9 cellular contexts compared by ENCODE assay signal in the genomic region with DNA sequence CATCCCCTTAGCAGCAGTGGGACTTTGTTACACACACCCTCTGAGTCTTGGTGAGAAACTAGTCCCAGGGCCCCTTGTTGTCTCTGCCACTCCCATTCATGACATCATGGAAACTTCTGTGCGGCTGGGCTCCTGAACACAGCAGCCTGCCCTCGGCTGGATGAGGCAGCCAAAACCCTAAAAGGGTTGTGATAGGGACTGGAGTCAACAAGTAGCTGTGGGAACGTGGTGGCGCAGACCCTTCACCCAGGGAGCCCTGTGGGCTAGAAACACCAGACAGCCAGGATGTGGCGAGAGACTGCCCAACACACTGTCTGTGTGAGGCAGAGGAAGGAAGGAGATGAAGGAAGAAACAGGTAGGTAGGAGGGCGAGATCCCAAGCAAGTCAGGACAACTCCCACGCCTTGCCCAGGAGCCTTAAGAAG. TPM values are rescaled to one million over a fixed set of nuclear protein-coding genes. Genes with fewer than 3 reads are reported as not detected.
DNase-seq lines count a peak whose midpoint lies in the region; ATAC-seq and TF ChIP-seq lines count a peak whose summit lies in the region.
"Had no signal": no experiment of that assay in that cellular context is flagged by ENCODE, and none has a peak within 500 bp of the region (broad histone marks: within the 10 kb centered on the region; RNA-seq: fewer than 3 reads in every experiment).

No MANE protein-coding gene starts in this region.

- H3K4me1 Mint-ChIP-seq in natural killer cell treated with Interleukin-12 subunit alpha and Interleukin-12 subunit beta and Interleukin-15 and Interleukin-18, amount 100 ng/mL, for 72 hours (ENCODE audit: low read depth in 2 of 2) = peaks cover 31 to 34% of the 10 kb centered on the region in 2 donors

- H3K9me3 Mint-ChIP-seq in natural killer cell treated with Interleukin-12 subunit alpha and Interleukin-12 subunit beta and Interleukin-15 and Interleukin-18, amount 100 ng/mL, for 72 hours = no peaks in the 10 kb centered on the region

- H3K36me3 Mint-ChIP-seq in natural killer cell treated with Interleukin-12 subunit alpha and Interleukin-12 subunit beta and Interleukin-15 and Interleukin-18, amount 100 ng/mL, for 72 hours = peaks cover 5% of the 10 kb centered on the region

- intact Hi-C loops in testis (cut with DNase I; ENCODE audit: low total_unique reads) = no loop called here

- H3K27me3 ChIP-seq in Peyer's patch = no peaks in the 10 kb centered on the region
- H3K27me3 ChIP-seq in testis = no peaks in the 10 kb centered on the region

- peak overlapping the region in 1 of 4 donors; percentile 33 for H3K4me3 ChIP-seq in Peyer's patch
- H3K4me3 ChIP-seq in testis = no peak overlapping the region

- H3K27ac Mint-ChIP-seq in natural killer cell treated with Interleukin-12 subunit alpha and Interleukin-12 subunit beta and Interleukin-15 and Interleukin-18, amount 100 ng/mL, for 72 hours = peak overlapping the region; percentile 81 to 93

- peak; percentile 72 to 77 for ATAC-seq in natural killer cell treated with Interleukin-12 subunit alpha and Interleukin-12 subunit beta and Interleukin-15 and Interleukin-18, amount 100 ng/mL, for 72 hours
- no peak for ATAC-seq in HG03280 (IDR thresholded peaks at IDR 0.05; ENCODE audit: unreplicated experiment)

- 70 to 82% methylated on average over 7 of the region's 7 CpGs for WGBS in testis, 2 donors

- no peaks in the 10 kb centered on the region for H3K36me3 ChIP-seq in Peyer's patch
- H3K36me3 ChIP-seq in testis (ENCODE audit: low read depth, missing control alignments) = no peaks in the 10 kb centered on the region

- H3K4me1 ChIP-seq in Peyer's patch = peaks cover 0 to 9% (median 0%) of the 10 kb centered on the region in 4 donors
- no peaks in the 10 kb centered on the region for H3K4me1 ChIP-seq in testis

- TF ChIP-seq CTCF in Peyer's patch (IDR thresholded peaks at IDR 0.05) (no peak), testis (IDR thresholded peaks at IDR 0.05) (no peak)

- H3K9me3 ChIP-seq in Peyer's patch (no peaks in the 10 kb centered on the region), testis (no peaks in the 10 kb centered on the region)

- TF ChIP-seq POLR2A in Peyer's patch (IDR thresholded peaks at IDR 0.05) = no peak
- no peak for TF ChIP-seq POLR2A in testis (IDR thresholded peaks at IDR 0.05)

- H3K27me3 Mint-ChIP-seq in natural killer cell treated with Interleukin-12 subunit alpha and Interleukin-12 subunit beta and Interleukin-15 and Interleukin-18, amount 100 ng/mL, for 72 hours = no peaks in the 10 kb centered on the region

- H3K4me3 Mint-ChIP-seq in natural killer cell treated with Interleukin-12 subunit alpha and Interleukin-12 subunit beta and Interleukin-15 and Interleukin-18, amount 100 ng/mL, for 72 hours = peak overlapping the region; percentile 91

- DNase-seq in CD1c-positive myeloid dendritic cell (ENCODE audit: extremely low spot score) (peak; percentile 61), Peyer's patch (peak; percentile 53 to 91 (median 82)), activated gamma-delta T cell treated with Interleukin-2 at 50 U/mL for 16 hours (peak; percentile 81), testis (no peak), D341Med (ENCODE audit: low spot score) (no peak), amniotic stem cell (lab: John Stamatoyannopoulos, UW) (no peak)
- peak; percentile 66 for DNase-seq in natural killer cell treated with Interleukin-12 subunit alpha and Interleukin-12 subunit beta and Interleukin-15 and Interleukin-18, amount 100 ng/mL, for 72 hours (ENCODE audit: low spot score)

- H3K27ac ChIP-seq in Peyer's patch (peak overlapping the region; percentile 59 to 75 (median 69)), testis (no peak overlapping the region)
- H3K27ac ChIP-seq: C4-2B had no signal

RNA-seq across cellular contexts. Expression of gene CD3D, which starts 3.9 kb away (rescaled TPM):
- total RNA-seq in Peyer's patch (10 to 100 TPM; 15.4 to 26.6 (median 21.1) TPM), testis (1 to 10 TPM in 1 of 2 donors, not detected in 1; 1.8 TPM)
- total RNA-seq in natural killer cell treated with Interleukin-12 subunit alpha and Interleukin-12 subunit beta and Interleukin-15 and Interleukin-18, amount 100 ng/mL, for 72 hours = 100 to 1,000 TPM in 1 of 2 donors, 10 to 100 TPM in 1; 30.5 to 161 TPM
- polyA plus RNA-seq in testis (ENCODE audit: insufficient read depth, low read depth, low replicate concordance) = 7.2 TPM

RNA-seq across cellular contexts. Expression of gene CD3G, which starts 5.5 kb away (rescaled TPM):
- total RNA-seq in Peyer's patch (1 to 10 TPM; 4.7 to 7.0 (median 5.4) TPM), testis (under 1 TPM; 0.08 to 0.99 TPM)
- total RNA-seq in natural killer cell treated with Interleukin-12 subunit alpha and Interleukin-12 subunit beta and Interleukin-15 and Interleukin-18, amount 100 ng/mL, for 72 hours = 10 to 100 TPM in 1 of 2 donors, 1 to 10 TPM in 1; 7.1 to 49.4 TPM
- 0.88 TPM for polyA plus RNA-seq in testis (ENCODE audit: insufficient read depth, low read depth, low replicate concordance)

RNA-seq across cellular contexts. Expression of gene UBE4A, which starts 20.8 kb away (rescaled TPM):
- total RNA-seq in Peyer's patch (10 to 100 TPM; 47.7 to 60.1 (median 54.1) TPM), testis (10 to 100 TPM; 54.8 to 58.4 TPM)
- 10 to 100 TPM; 45.0 to 58.8 TPM for total RNA-seq in natural killer cell treated with Interleukin-12 subunit alpha and Interleukin-12 subunit beta and Interleukin-15 and Interleukin-18, amount 100 ng/mL, for 72 hours
- polyA plus RNA-seq in testis (ENCODE audit: insufficient read depth, low read depth, low replicate concordance) = 36.6 TPM

RNA-seq across cellular contexts. Expression of gene CD3E, which starts 34.1 kb away (rescaled TPM):
- 1 to 10 TPM; 6.6 to 9.9 (median 8.7) TPM for total RNA-seq in Peyer's patch
- total RNA-seq in natural killer cell treated with Interleukin-12 subunit alpha and Interleukin-12 subunit beta and Interleukin-15 and Interleukin-18, amount 100 ng/mL, for 72 hours = 100 to 1,000 TPM in 1 of 2 donors, 10 to 100 TPM in 1; 25.7 to 148 TPM
- total RNA-seq in testis = under 1 TPM in 1 of 2 donors, not detected in 1; 0.50 TPM
- polyA plus RNA-seq in testis (ENCODE audit: insufficient read depth, low read depth, low replicate concordance) = 6.1 TPM

Comparison
In these comparisons a context has a peak if more than half of its experiments do, and no peak if none do; other contexts are left out.
1. DNase-seq: peak in CD1c-positive myeloid dendritic cell (single experiment), Peyer's patch (3 of 3), activated gamma-delta T cell treated with Interleukin-2 at 50 U/mL for 16 hours (single experiment) and natural killer cell treated with Interleukin-12 subunit alpha and Interleukin-12 subunit beta and Interleukin-15 and Interleukin-18, amount 100 ng/mL, for 72 hours (single experiment); none in testis (single experiment), D341Med (single experiment) and amniotic stem cell (single experiment).
2. H3K27ac ChIP-seq: peak in Peyer's patch (4 of 4); none in testis (0 of 2).
3. RNA of gene CD3D, which starts 3.9 kb away (total RNA-seq): 30.5 to 161 TPM in natural killer cell treated with Interleukin-12 subunit alpha and Interleukin-12 subunit beta and Interleukin-15 and Interleukin-18, amount 100 ng/mL, for 72 hours and 15.4 to 26.6 TPM in Peyer's patch; 1.8 TPM in testis; every median in the first group is over 4 times any median in the second.